ENCODE assay signal across 36 cellular contexts in the genomic region with DNA sequence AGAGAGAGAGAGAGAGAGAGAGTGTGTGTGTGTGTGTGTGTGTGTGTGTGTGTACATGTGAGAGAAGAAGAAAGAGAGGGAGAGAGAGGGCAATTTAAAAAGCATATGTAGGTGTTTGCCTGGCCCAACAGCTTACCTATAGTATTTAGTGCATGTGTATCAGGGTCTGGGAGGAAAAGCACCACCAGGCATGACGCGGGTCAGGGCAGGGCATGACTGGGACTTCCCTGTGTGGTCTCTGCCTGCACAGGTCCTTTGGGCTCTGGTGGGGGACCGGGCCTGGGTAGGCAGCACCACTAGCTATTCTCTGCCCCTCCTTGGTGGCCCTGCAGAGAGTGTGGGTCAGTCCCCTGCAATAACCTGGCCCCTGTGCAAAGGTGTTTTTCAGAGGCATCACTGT. TPM values are rescaled to one million over a fixed set of nuclear protein-coding genes. Genes with fewer than 3 reads are reported as not detected.
"Had no signal": no experiment of that assay in that cellular context is flagged by ENCODE, and none has a peak within 500 bp of the region (broad histone marks: within the 10 kb centered on the region; RNA-seq: fewer than 3 reads in every experiment).

No MANE protein-coding gene starts in this region.

- DNase-seq: activated B cell treated with CpG ODN at 0.5 μM for 24 hours; activated CD4-positive, alpha-beta T cell treated with anti-CD3 and anti-CD28 coated beads for 4 hours; activated CD4-positive, alpha-beta T cell treated with anti-CD3 and anti-CD28 coated beads, Interleukin-2, amount 10 ng/mL, durations not matched to agents 24 days and 14 days; activated CD4-positive, alpha-beta T cell treated with anti-CD3 and anti-CD28 coated beads, Interleukin-2, amount 50 U/mL, for 1 hour; activated CD4-positive, alpha-beta T cell treated with anti-CD3 and anti-CD28 coated beads, Interleukin-2, amount 50 U/mL, for 4 hours; activated CD4-positive, CD25-positive, alpha-beta regulatory T cell treated with anti-CD3 and anti-CD28 coated beads, Interleukin-2, amount 50 U/mL, for 72 hours; activated CD8-positive, alpha-beta memory T cell treated with anti-CD3 and anti-CD28 coated beads, Interleukin-2, amount 50 U/mL, for 4 hours; activated effector memory CD4-positive, alpha-beta T cell treated with anti-CD3 and anti-CD28 coated beads, Interleukin-2, amount 50 U/mL, for 16 hours; activated gamma-delta T cell treated with Interleukin-2 at 50 U/mL for 16 hours; activated naive CD4-positive, alpha-beta T cell; activated naive CD4-positive, alpha-beta T cell treated with anti-CD3 and anti-CD28 coated beads, Interleukin-2, amount 50 U/mL, for 16 hours; activated naive CD8-positive, alpha-beta T cell treated with anti-CD3 and anti-CD28 coated beads for 36 hours; activated T-cell treated with anti-CD3 and anti-CD28 coated beads for 4 hours; activated T-cell treated with anti-CD3 and anti-CD28 coated beads, Interleukin-2, amount 50 U/mL, for 1 hour; activated T-cell treated with anti-CD3 and anti-CD28 coated beads, Interleukin-2, amount 50 U/mL, for 4 hours; adrenal gland; amniotic stem cell; aorta; body of pancreas; brain microvascular endothelial cell; caudate nucleus; T-helper 1 cell; T-helper 9 cell had no signal

- H3K36me3 ChIP-seq: adrenal gland, brain microvascular endothelial cell, breast epithelium, cardiac muscle cell had no signal

- H3K4me1 ChIP-seq: adrenal gland, body of pancreas, breast epithelium had no signal

- FAIRE-seq: astrocyte, TTC549 had no signal

- H3K27ac ChIP-seq: adrenal gland, body of pancreas, brain microvascular endothelial cell, breast epithelium, cardiac muscle cell, VCaP had no signal

- H3K9me3 ChIP-seq: adrenal gland, body of pancreas, breast epithelium had no signal

- H3K4me3 ChIP-seq: adrenal gland, body of pancreas, breast epithelium, cardiac muscle cell had no signal

- H3K27me3 ChIP-seq: adrenal gland, body of pancreas, brain microvascular endothelial cell had no signal

RNA-seq across cellular contexts. Expression of a gene that starts 16.1 kb away (rescaled TPM):
- total RNA-seq: activated B cell treated with CpG ODN at 0.5 μM for 24 hours; activated CD8-positive, alpha-beta T cell treated with anti-CD3 and anti-CD28 coated beads for 36 hours; activated naive CD4-positive, alpha-beta T cell treated with anti-CD3 and anti-CD28 coated beads for 36 hours; activated naive CD8-positive, alpha-beta T cell treated with anti-CD3 and anti-CD28 coated beads for 36 hours; adrenal gland; aorta; astrocyte; body of pancreas; breast epithelium; cardiac muscle cell had no signal

RNA-seq across cellular contexts. Expression of a gene that starts 45.1 kb away (rescaled TPM):
- total RNA-seq: activated B cell treated with CpG ODN at 0.5 μM for 24 hours; activated CD4-positive, alpha-beta memory T cell treated with anti-CD3 and anti-CD28 coated beads for 36 hours; activated CD4-positive, alpha-beta T cell treated with anti-CD3 and anti-CD28 coated beads, Interleukin-2, amount 10 ng/mL, durations not matched to agents 24 days and 14 days; activated CD8-positive, alpha-beta memory T cell treated with anti-CD3 and anti-CD28 coated beads for 36 hours; activated CD8-positive, alpha-beta T cell treated with anti-CD3 and anti-CD28 coated beads for 36 hours; activated naive CD4-positive, alpha-beta T cell treated with anti-CD3 and anti-CD28 coated beads for 36 hours; activated naive CD4-positive, alpha-beta T cell treated with anti-CD3 and anti-CD28 coated beads, Interleukin-2, amount 50 U/mL, for 72 hours; activated naive CD8-positive, alpha-beta T cell treated with anti-CD3 and anti-CD28 coated beads for 36 hours; activated T-cell treated with anti-CD3 and anti-CD28 coated beads, Interleukin-2, amount 50 U/mL, for 4 hours; activated T-cell treated with anti-CD3 and anti-CD28 coated beads, Interleukin-2, amount 50 U/mL, for 72 hours; activated T-helper 1 cell treated with anti-CD3 and anti-CD28 coated beads, Interleukin-12 subunit alpha, Interleukin-12 subunit beta, Interleukin-2, Interleukin-4 antibody, amounts not matched to agents 30 ng/mL and 10 ng/mL and 1 ng/mL, durations not matched to agents 14 hours and 24 hours and 36 hours; activated T-helper 17 cell treated with anti-CD3 and anti-CD28 coated beads, Interleukin-2, amount 50 U/mL, for 72 hours; adrenal gland; astrocyte had no signal
